11 cellular contexts compared by ENCODE assay signal in the genomic region with DNA sequence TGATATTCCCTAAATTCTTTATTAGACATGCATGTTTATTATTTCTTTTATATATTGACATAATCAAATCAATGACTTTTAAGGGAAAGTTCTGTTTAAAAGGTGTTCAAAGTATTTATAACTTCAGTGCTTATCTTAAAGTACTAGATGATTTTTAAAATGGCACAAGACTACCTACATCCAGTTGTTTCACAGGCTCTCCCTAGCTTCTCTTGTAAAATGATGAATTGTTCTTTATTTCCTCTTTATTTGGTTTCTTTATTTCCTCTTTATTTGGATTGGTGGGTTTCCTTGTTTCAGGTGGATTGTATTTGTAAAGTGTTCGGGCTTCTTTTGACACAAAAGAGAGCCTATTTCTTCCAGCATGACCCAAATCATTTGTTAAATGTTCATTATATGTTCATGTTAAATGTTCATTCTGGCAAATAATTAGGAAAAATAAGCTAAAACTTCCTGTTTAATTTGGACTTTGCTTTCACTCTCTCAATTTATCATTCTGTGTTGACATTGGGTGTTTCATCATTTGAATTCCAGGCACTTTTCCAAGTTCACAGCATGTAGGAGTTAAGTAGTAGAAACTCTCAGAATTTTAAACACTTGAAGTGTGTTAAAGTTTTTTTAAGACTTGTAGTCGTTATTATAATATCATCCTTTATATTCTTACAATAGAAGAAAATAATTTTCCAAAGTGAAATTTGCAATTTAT. TPM values are rescaled to one million over a fixed set of nuclear protein-coding genes. Genes with fewer than 3 reads are reported as not detected.
DNase-seq lines count a peak whose midpoint lies in the region; ATAC-seq and TF ChIP-seq lines count a peak whose summit lies in the region.
"Had no signal": no experiment of that assay in that cellular context is flagged by ENCODE, and none has a peak within 500 bp of the region (broad histone marks: within the 10 kb centered on the region; RNA-seq: fewer than 3 reads in every experiment).

No MANE protein-coding gene starts in this region.

- no peak for TF ChIP-seq CTCF in mucosa of descending colon (IDR thresholded peaks at IDR 0.05)
- TF ChIP-seq CTCF in CD8-positive, alpha-beta T cell (IDR thresholded peaks at IDR 0.05), result no peak

- CTCF ChIA-PET in CD8-positive, alpha-beta T cell (lab: Charles Lee), result no interaction called here

- H3K4me1 Mint-ChIP-seq in CD8-positive, alpha-beta T cell (ENCODE audit: low read depth), result no peaks in the 10 kb centered on the region
- H3K4me1 Mint-ChIP-seq: activated CD4-positive, alpha-beta T cell treated with anti-CD3 and anti-CD28 coated beads, Interleukin-2, amount 10 ng/mL, durations not matched to agents 7 days and 5 days; CD4-positive, alpha-beta memory T cell had no signal

- H3K36me3 Mint-ChIP-seq in CD8-positive, alpha-beta T cell, result no peaks in the 10 kb centered on the region
- H3K36me3 Mint-ChIP-seq: CD4-positive, alpha-beta memory T cell had no signal

- no peak overlapping the region for H3K4me3 ChIP-seq in mucosa of descending colon
- H3K4me3 ChIP-seq in CD8-positive, alpha-beta T cell (ENCODE audit: low read depth, low read length), result no peak overlapping the region

- POLR2A ChIA-PET in CD8-positive, alpha-beta T cell (lab: Charles Lee), result no interaction called here

- in situ Hi-C loops in Caki2 (cut with HindIII; ENCODE audit: low pct_unique_long_range_greater_than_20kb, low sequenced_read_pairs), result no loop called here

- no peaks in the 10 kb centered on the region for H3K36me3 ChIP-seq in mucosa of descending colon (ENCODE audit: low read depth)
- no peaks in the 10 kb centered on the region for H3K36me3 ChIP-seq in CD8-positive, alpha-beta T cell (ENCODE audit: insufficient read depth, low read length)

- H3K9me3 Mint-ChIP-seq in CD8-positive, alpha-beta T cell, result peaks cover 9% of the 10 kb centered on the region
- H3K9me3 Mint-ChIP-seq: activated CD4-positive, alpha-beta T cell treated with anti-CD3 and anti-CD28 coated beads, Interleukin-2, amount 10 ng/mL, durations not matched to agents 7 days and 5 days had no signal

- no peak overlapping the region for H3K27ac Mint-ChIP-seq in CD8-positive, alpha-beta T cell
- H3K27ac Mint-ChIP-seq: activated CD4-positive, alpha-beta T cell treated with anti-CD3 and anti-CD28 coated beads, Interleukin-2, amount 10 ng/mL, durations not matched to agents 7 days and 5 days; CD4-positive, alpha-beta memory T cell had no signal

- peaks cover 5% of the 10 kb centered on the region for H3K4me1 ChIP-seq in mucosa of descending colon (ENCODE audit: low read depth)
- no peaks in the 10 kb centered on the region for H3K4me1 ChIP-seq in CD8-positive, alpha-beta T cell (ENCODE audit: insufficient read depth, low read length)

- H3K27ac ChIP-seq in CD8-positive, alpha-beta T cell (ENCODE audit: low read depth, low read length), result no peak overlapping the region

- DNase-seq in Caki2 (ENCODE audit: low read depth) (peak; percentile 36), NCI-H226 (peak; percentile 63), dedifferentiated amniotic fluid mesenchymal stem cell (ENCODE audit: extremely low spot score) (peak; percentile 28), mucosa of descending colon (peak in 1 of 3 donors; percentile 23), SIG-M5 (lab: John Stamatoyannopoulos, UW) (no peak)
- no peak for DNase-seq in CD8-positive, alpha-beta T cell
- DNase-seq: activated CD4-positive, alpha-beta T cell treated with anti-CD3 and anti-CD28 coated beads, Interleukin-2, amount 10 ng/mL, durations not matched to agents 7 days and 5 days; CD4-positive, alpha-beta memory T cell; NCI-H1694 had no signal

- H3K27me3 Mint-ChIP-seq in CD8-positive, alpha-beta T cell (ENCODE audit: low read depth), result peaks cover 2% of the 10 kb centered on the region
- H3K27me3 Mint-ChIP-seq: activated CD4-positive, alpha-beta T cell treated with anti-CD3 and anti-CD28 coated beads, Interleukin-2, amount 10 ng/mL, durations not matched to agents 7 days and 5 days; CD4-positive, alpha-beta memory T cell had no signal

- H3K27me3 ChIP-seq in CD8-positive, alpha-beta T cell (ENCODE audit: insufficient read depth, low read length), result no peaks in the 10 kb centered on the region

- intact Hi-C loops in mucosa of descending colon (cut with DNase I, micrococcal nuclease), result no loop called here
- intact Hi-C loops in CD8-positive, alpha-beta T cell (cut with DNase I, micrococcal nuclease), result no loop called here

- H3K4me3 Mint-ChIP-seq in CD8-positive, alpha-beta T cell, result no peak overlapping the region
- H3K4me3 Mint-ChIP-seq: activated CD4-positive, alpha-beta T cell treated with anti-CD3 and anti-CD28 coated beads, Interleukin-2, amount 10 ng/mL, durations not matched to agents 7 days and 5 days; CD4-positive, alpha-beta memory T cell had no signal

- ATAC-seq in mucosa of descending colon (peak; percentile 74), HG02973 (IDR thresholded peaks at IDR 0.05; ENCODE audit: unreplicated experiment) (no peak), HG03025 (IDR thresholded peaks at IDR 0.05; ENCODE audit: low FRiP score, unreplicated experiment) (no peak)
- ATAC-seq in CD8-positive, alpha-beta T cell, result no peak

- H3K9me3 ChIP-seq in mucosa of descending colon, result no peaks in the 10 kb centered on the region
- no peaks in the 10 kb centered on the region for H3K9me3 ChIP-seq in CD8-positive, alpha-beta T cell (ENCODE audit: low read length)

RNA-seq across cellular contexts. Expression of gene MLIP, which starts 24.6 kb away (rescaled TPM):
- not detected in 2 replicates for total RNA-seq in Caki2 (2014; rRNA removed; shearing (Covaris generic); ENCODE audit: low replicate concordance)
- total RNA-seq in mucosa of descending colon, result 1 to 10 TPM; 1.9 to 2.5 (median 2.3) TPM
- total RNA-seq in CD8-positive, alpha-beta T cell, result not detected
- total RNA-seq: activated CD4-positive, alpha-beta T cell treated with anti-CD3 and anti-CD28 coated beads, Interleukin-2, amount 10 ng/mL, durations not matched to agents 7 days and 5 days; CD4-positive, alpha-beta memory T cell had no signal

Comparison
In these comparisons a context has a peak if more than half of its experiments do, and no peak if none do; other contexts are left out.
1. DNase-seq: peak in Caki2 (single experiment), NCI-H226 (single experiment) and dedifferentiated amniotic fluid mesenchymal stem cell (single experiment); none in CD8-positive, alpha-beta T cell (0 of 7) and SIG-M5 (single experiment).